In the genomic region with DNA sequence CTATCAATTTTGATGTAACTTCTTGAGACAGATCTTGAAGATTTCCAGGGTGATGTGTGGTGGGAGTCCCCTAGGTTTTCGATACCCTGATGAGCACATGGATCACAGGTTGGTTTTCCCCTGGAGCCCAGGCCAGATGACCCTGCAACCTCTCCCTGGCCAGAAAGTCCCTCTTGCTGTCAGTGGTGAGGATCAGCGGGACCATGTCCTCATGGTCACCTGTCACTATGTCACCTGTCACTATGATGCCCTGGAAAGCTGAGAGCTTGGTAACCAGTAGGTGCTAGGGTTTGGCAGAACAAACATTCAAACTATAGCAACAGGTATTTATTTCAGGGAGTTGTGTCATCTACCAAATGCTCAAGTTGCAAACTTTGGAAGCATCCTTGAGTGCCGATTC, we compare ENCODE assay signal across 30 cellular contexts.
"Had no signal": no experiment of that assay in that cellular context is flagged by ENCODE, and none has a peak within 500 bp of the region (broad histone marks: within the 10 kb centered on the region; RNA-seq: fewer than 3 reads in every experiment).

No MANE protein-coding gene starts in this region.

- DNase-seq: hippocampal formation; kidney; left colon; left lung; lower lobe of right lung; mammary epithelial cell; mesenchymal stem cell; naive B cell; natural killer cell; nephron progenitor cell; occipital lobe; retina; right cardiac atrium; stimulated activated CD4-positive, alpha-beta T cell treated with anti-CD3 and anti-CD28 coated beads, Interleukin-12 subunit alpha, Interleukin-12 subunit beta, amount 100 ng/mL, for 4 hours; stimulated activated CD4-positive, alpha-beta T cell treated with anti-CD3 and anti-CD28 coated beads, Interleukin-15, amount 100 ng/mL, for 24 hours; stimulated activated CD4-positive, alpha-beta T cell treated with anti-CD3 and anti-CD28 coated beads, Interleukin-2, amount 100 ng/mL, for 24 hours; stimulated activated CD4-positive, alpha-beta T cell treated with anti-CD3 and anti-CD28 coated beads, Interleukin-4, amount 100 ng/mL, for 1 hour; stimulated activated naive B cell treated with anti-CD40 and anti-IgM and Interleukin-4, amounts not matched to agents 10 μg/mL and 1 μg/mL and 100 μg/mL, for 72 hours; stimulated activated naive CD8-positive, alpha-beta T cell treated with anti-CD3 and anti-CD28 coated beads, Interleukin-15, Interleukin-2, amounts not matched to agents 100 U/mL and 50 U/mL, for 24 hours; stomach; testis; thyroid gland; transverse colon; upper lobe of left lung had no signal

- ATAC-seq: left colon; left lung; lower lobe of right lung; natural killer cell; right cardiac atrium; sciatic nerve; stimulated activated naive B cell treated with anti-CD40 and anti-IgM and Interleukin-4, amounts not matched to agents 10 μg/mL and 1 μg/mL and 100 μg/mL, for 72 hours; stimulated activated naive CD8-positive, alpha-beta T cell treated with anti-CD3 and anti-CD28 coated beads, Interleukin-15, Interleukin-2, amounts not matched to agents 100 U/mL and 50 U/mL, for 24 hours had no signal

- H3K27ac Mint-ChIP-seq: naive B cell; natural killer cell; nephron progenitor cell; neural progenitor cell; progenitor cell of endocrine pancreas; stimulated activated naive B cell treated with anti-CD40 and anti-IgM and Interleukin-4, amounts not matched to agents 10 μg/mL and 1 μg/mL and 100 μg/mL, for 72 hours had no signal

- H3K4me3 Mint-ChIP-seq: naive B cell; natural killer cell; nephron progenitor cell; neural progenitor cell; stimulated activated naive B cell treated with anti-CD40 and anti-IgM and Interleukin-4, amounts not matched to agents 10 μg/mL and 1 μg/mL and 100 μg/mL, for 72 hours had no signal

- H3K36me3 Mint-ChIP-seq: naive B cell, natural killer cell had no signal

- H3K27me3 ChIP-seq: left lung, neural progenitor cell, stomach, testis, thyroid gland, transverse colon, upper lobe of left lung, vagina had no signal

- H3K36me3 ChIP-seq: left lung, lower lobe of right lung, neural progenitor cell, neutrophil, stomach, thyroid gland, transverse colon, upper lobe of left lung, vagina had no signal

- H3K4me1 ChIP-seq: left lung, lower lobe of right lung, neural progenitor cell, stomach, testis, thyroid gland, transverse colon, upper lobe of left lung, vagina had no signal

- H3K4me1 Mint-ChIP-seq: naive B cell; natural killer cell; nephron progenitor cell; stimulated activated naive B cell treated with anti-CD40 and anti-IgM and Interleukin-4, amounts not matched to agents 10 μg/mL and 1 μg/mL and 100 μg/mL, for 72 hours had no signal

- H3K4me3 ChIP-seq: left lung, lower lobe of right lung, neural progenitor cell, skin epidermis, stomach, testis, thyroid gland, transverse colon, upper lobe of left lung, vagina had no signal

- H3K27me3 Mint-ChIP-seq: progenitor cell of endocrine pancreas had no signal

- H3K27ac ChIP-seq: left lung, lower lobe of right lung, neural progenitor cell, neutrophil, skin epidermis, stomach, testis, thyroid gland, transverse colon, upper lobe of left lung, vagina had no signal

- H3K9me3 ChIP-seq: left lung, lower lobe of right lung, neutrophil, stomach, testis, thyroid gland, transverse colon, upper lobe of left lung, vagina had no signal

- H3K9me3 Mint-ChIP-seq: natural killer cell had no signal
